Comparison of ENCODE assay signal across 8 cellular contexts in genomic region chr10:69696073-69696731, GRCh38.
DNase-seq lines count a peak whose midpoint lies in the region; ATAC-seq and TF ChIP-seq lines count a peak whose summit lies in the region.

No MANE protein-coding gene starts in this region.

- H3K27ac ChIP-seq in gastrocnemius medialis = no peak overlapping the region

- no peaks in the 10 kb centered on the region for H3K9me3 ChIP-seq in gastrocnemius medialis

- DNase-seq in CD1c-positive myeloid dendritic cell (ENCODE audit: extremely low spot score) (peak; percentile 24), HCEC 1CT (peak; percentile 24), SK-MEL-5 (ENCODE audit: low read depth, low spot score) (peak; percentile 72), foreskin fibroblast (peak; percentile 61 to 83), gastrocnemius medialis (no peak), anterior cingulate cortex (lab: John Stamatoyannopoulos, UW) (no peak)
- no peak for DNase-seq in activated naive CD8-positive, alpha-beta T cell treated with anti-CD3 and anti-CD28 coated beads for 36 hours

- no peak overlapping the region for H3K4me3 Mint-ChIP-seq in activated naive CD8-positive, alpha-beta T cell treated with anti-CD3 and anti-CD28 coated beads for 36 hours
- H3K4me3 Mint-ChIP-seq in activated T-helper 17 cell treated with anti-CD3 and anti-CD28 coated beads, Interleukin-2, amount 50 U/mL, for 72 hours = no peak overlapping the region

- no peaks in the 10 kb centered on the region for H3K36me3 Mint-ChIP-seq in activated naive CD8-positive, alpha-beta T cell treated with anti-CD3 and anti-CD28 coated beads for 36 hours
- no peaks in the 10 kb centered on the region for H3K36me3 Mint-ChIP-seq in activated T-helper 17 cell treated with anti-CD3 and anti-CD28 coated beads, Interleukin-2, amount 50 U/mL, for 72 hours (ENCODE audit: low read depth)

- TF ChIP-seq POLR2A in gastrocnemius medialis (IDR thresholded peaks at IDR 0.05) = no peak

- H3K27ac Mint-ChIP-seq in activated naive CD8-positive, alpha-beta T cell treated with anti-CD3 and anti-CD28 coated beads for 36 hours = no peak overlapping the region
- no peak overlapping the region for H3K27ac Mint-ChIP-seq in activated T-helper 17 cell treated with anti-CD3 and anti-CD28 coated beads, Interleukin-2, amount 50 U/mL, for 72 hours

- TF ChIP-seq CTCF in foreskin fibroblast (IDR thresholded peaks at IDR 0.05; ENCODE audit: low read depth, low read length) = peak; percentile 46
- peak in 3 of 5 experiments; percentile 37 to 50 (median 48) for TF ChIP-seq CTCF in gastrocnemius medialis (IDR thresholded peaks at IDR 0.05 in 4 of 5, conservative IDR thresholded peaks at IDR 0.05 in 1 of 5)

- ATAC-seq in gastrocnemius medialis = no peak
- ATAC-seq in activated T-helper 17 cell treated with anti-CD3 and anti-CD28 coated beads, Interleukin-2, amount 50 U/mL, for 72 hours (replicated peaks) = no peak

- H3K9me3 Mint-ChIP-seq in activated naive CD8-positive, alpha-beta T cell treated with anti-CD3 and anti-CD28 coated beads for 36 hours = peaks cover 1% of the 10 kb centered on the region
- no peaks in the 10 kb centered on the region for H3K9me3 Mint-ChIP-seq in activated T-helper 17 cell treated with anti-CD3 and anti-CD28 coated beads, Interleukin-2, amount 50 U/mL, for 72 hours

- no peaks in the 10 kb centered on the region for H3K4me1 Mint-ChIP-seq in activated naive CD8-positive, alpha-beta T cell treated with anti-CD3 and anti-CD28 coated beads for 36 hours
- H3K4me1 Mint-ChIP-seq in activated T-helper 17 cell treated with anti-CD3 and anti-CD28 coated beads, Interleukin-2, amount 50 U/mL, for 72 hours = no peaks in the 10 kb centered on the region

- no peak overlapping the region for H3K4me3 ChIP-seq in foreskin fibroblast (ENCODE audit: low read depth in 1 of 2, low read length in 2 of 2)
- H3K4me3 ChIP-seq in gastrocnemius medialis = no peak overlapping the region

- H3K36me3 ChIP-seq in gastrocnemius medialis = no peaks in the 10 kb centered on the region

- H3K27me3 ChIP-seq in gastrocnemius medialis = no peaks in the 10 kb centered on the region

- H3K4me1 ChIP-seq in gastrocnemius medialis = no peaks in the 10 kb centered on the region

- intact Hi-C loops in gastrocnemius medialis (cut with DNase I; ENCODE audit: low total_unique reads) = loop anchor here (2.0 kb wide), 1 partner anchor 21 kb away; no protein-coding TSS in a partner anchor

- peaks cover 31% of the 10 kb centered on the region for H3K27me3 Mint-ChIP-seq in activated naive CD8-positive, alpha-beta T cell treated with anti-CD3 and anti-CD28 coated beads for 36 hours
- H3K27me3 Mint-ChIP-seq in activated T-helper 17 cell treated with anti-CD3 and anti-CD28 coated beads, Interleukin-2, amount 50 U/mL, for 72 hours = peaks cover 26% of the 10 kb centered on the region

- in situ Hi-C loops in SK-MEL-5 (cut with HindIII; ENCODE audit: low pct_unique_long_range_greater_than_20kb, low sequenced_read_pairs) (no loop called here), gastrocnemius medialis (cut with MboI; ENCODE audit: low sequenced_read_pairs in 4 of 4) (no loop called here)

Comparison
In these comparisons a context has a peak if more than half of its experiments do, and no peak if none do; other contexts are left out.
1. DNase-seq: peak in CD1c-positive myeloid dendritic cell (single experiment), HCEC 1CT (single experiment), SK-MEL-5 (single experiment) and foreskin fibroblast (2 of 2); none in gastrocnemius medialis (0 of 2), anterior cingulate cortex (0 of 58) and activated naive CD8-positive, alpha-beta T cell treated with anti-CD3 and anti-CD28 coated beads for 36 hours (single experiment).